21 cellular contexts compared by ENCODE assay signal in genomic region chr20:37912874-37913273, GRCh38. TPM values are rescaled to one million over a fixed set of nuclear protein-coding genes. Genes with fewer than 3 reads are reported as not detected.
"Had no signal": no experiment of that assay in that cellular context is flagged by ENCODE, and none has a peak within 500 bp of the region (broad histone marks: within the 10 kb centered on the region; RNA-seq: fewer than 3 reads in every experiment).

No MANE protein-coding gene starts in this region.

- ATAC-seq: foreskin keratinocyte; natural killer cell treated with Interleukin-12 subunit alpha and Interleukin-12 subunit beta and Interleukin-15 and Interleukin-18, amount 100 ng/mL, for 72 hours; sciatic nerve; stimulated activated naive B cell treated with anti-CD40 and anti-IgM and Interleukin-4, amounts not matched to agents 10 μg/mL and 1 μg/mL and 100 μg/mL, for 72 hours had no signal

- H3K9me3 ChIP-seq: SJCRH30 had no signal

- DNase-seq: activated CD4-positive, alpha-beta T cell treated with anti-CD3 and anti-CD28 coated beads, Interleukin-2, amount 10 ng/mL, durations not matched to agents 7 days and 5 days; activated naive CD4-positive, alpha-beta T cell; activated T-cell treated with anti-CD3 and anti-CD28 coated beads, Interleukin-2, amount 50 U/mL, for 1 hour; brain microvascular endothelial cell; central memory CD4-positive, alpha-beta T cell; dermis blood vessel endothelial cell; effector CD8-positive, alpha-beta T cell; foreskin keratinocyte; hippocampal formation; left ventricle myocardium superior; mammary epithelial cell; midbrain; occipital lobe; posterior cingulate gyrus; SJCRH30; stimulated activated CD4-positive, alpha-beta T cell treated with anti-CD3 and anti-CD28 coated beads, Interleukin-15, amount 100 ng/mL, for 24 hours; stimulated activated naive B cell treated with anti-CD40 and anti-IgM and Interleukin-4, amounts not matched to agents 10 μg/mL and 1 μg/mL and 100 μg/mL, for 72 hours had no signal

- H3K4me3 ChIP-seq: SJCRH30, smooth muscle cell had no signal

- H3K27ac ChIP-seq: brain microvascular endothelial cell, foreskin keratinocyte, SJCRH30 had no signal

- H3K4me3 Mint-ChIP-seq: activated CD4-positive, alpha-beta T cell treated with anti-CD3 and anti-CD28 coated beads, Interleukin-2, amount 10 ng/mL, durations not matched to agents 7 days and 5 days; natural killer cell treated with Interleukin-12 subunit alpha and Interleukin-12 subunit beta and Interleukin-15 and Interleukin-18, amount 100 ng/mL, for 72 hours; stimulated activated naive B cell treated with anti-CD40 and anti-IgM and Interleukin-4, amounts not matched to agents 10 μg/mL and 1 μg/mL and 100 μg/mL, for 72 hours had no signal

- H3K36me3 Mint-ChIP-seq: natural killer cell treated with Interleukin-12 subunit alpha and Interleukin-12 subunit beta and Interleukin-15 and Interleukin-18, amount 100 ng/mL, for 72 hours; stimulated activated naive B cell treated with anti-CD40 and anti-IgM and Interleukin-4, amounts not matched to agents 10 μg/mL and 1 μg/mL and 100 μg/mL, for 72 hours had no signal

- H3K4me2 ChIP-seq: smooth muscle cell had no signal

- H3K27ac Mint-ChIP-seq: activated CD4-positive, alpha-beta T cell treated with anti-CD3 and anti-CD28 coated beads, Interleukin-2, amount 10 ng/mL, durations not matched to agents 7 days and 5 days; activated T-helper 2 cell treated with anti-CD3 and anti-CD28 coated beads, Interferon-gamma antibody, Interleukin-2, Interleukin-4, amounts not matched to agents 10 μg/mL and 5 μg/mL and 100 μg/mL, durations not matched to agents 14 hours and 24 hours and 36 hours; natural killer cell treated with Interleukin-12 subunit alpha and Interleukin-12 subunit beta and Interleukin-15 and Interleukin-18, amount 100 ng/mL, for 72 hours; stimulated activated naive B cell treated with anti-CD40 and anti-IgM and Interleukin-4, amounts not matched to agents 10 μg/mL and 1 μg/mL and 100 μg/mL, for 72 hours had no signal

- H3K9me3 Mint-ChIP-seq: activated CD4-positive, alpha-beta T cell treated with anti-CD3 and anti-CD28 coated beads, Interleukin-2, amount 10 ng/mL, durations not matched to agents 7 days and 5 days; activated T-helper 2 cell treated with anti-CD3 and anti-CD28 coated beads, Interferon-gamma antibody, Interleukin-2, Interleukin-4, amounts not matched to agents 10 μg/mL and 5 μg/mL and 100 μg/mL, durations not matched to agents 14 hours and 24 hours and 36 hours; natural killer cell treated with Interleukin-12 subunit alpha and Interleukin-12 subunit beta and Interleukin-15 and Interleukin-18, amount 100 ng/mL, for 72 hours; stimulated activated naive B cell treated with anti-CD40 and anti-IgM and Interleukin-4, amounts not matched to agents 10 μg/mL and 1 μg/mL and 100 μg/mL, for 72 hours had no signal

- H3K4me1 ChIP-seq: foreskin keratinocyte had no signal

- H3K36me3 ChIP-seq: brain microvascular endothelial cell, SJCRH30 had no signal

RNA-seq across cellular contexts. Expression of gene VSTM2L, which starts 9.9 kb away (rescaled TPM):
- total RNA-seq: activated CD4-positive, alpha-beta T cell treated with anti-CD3 and anti-CD28 coated beads, Interleukin-2, amount 10 ng/mL, durations not matched to agents 7 days and 5 days had no signal
